In genomic region chr17:79942591-79943353, GRCh38 we compare ENCODE assay signal across 11 cellular contexts.
A peak's percentile ranks its signal among the peaks of the same experiment; 100 is the strongest.
DNase-seq lines count a peak whose midpoint lies in the region; ATAC-seq, FAIRE-seq and TF ChIP-seq lines count a peak whose summit lies in the region.
"Had no signal": no experiment of that assay in that cellular context is flagged by ENCODE, and none has a peak within 500 bp of the region (broad histone marks: within the 10 kb centered on the region; RNA-seq: fewer than 3 reads in every experiment).

No MANE protein-coding gene starts in this region.

- no peak overlapping the region for H2AFZ ChIP-seq in astrocyte (ENCODE audit: low read depth, low read length)

- FAIRE-seq in astrocyte (lab: Jason Lieb, UNC) = no peak

- H3K27me3 Mint-ChIP-seq in astrocyte (ENCODE audit: low read depth, unreplicated experiment) = peaks cover 3% of the 10 kb centered on the region

- H3K9me3 Mint-ChIP-seq in astrocyte (ENCODE audit: unreplicated experiment) = peaks cover 3% of the 10 kb centered on the region

- ATAC-seq in lower lobe of right lung (peak; percentile 23 to 26), HG03095 (IDR thresholded peaks at IDR 0.05; ENCODE audit: unreplicated experiment) (no peak), GM21360 (IDR thresholded peaks at IDR 0.05; ENCODE audit: unreplicated experiment) (no peak)

- H3K4me3 ChIP-seq in astrocyte (ENCODE audit: insufficient read depth, low read depth, low read length) (no peak overlapping the region), lower lobe of right lung (no peak overlapping the region)

- no peak overlapping the region for H3K4me3 Mint-ChIP-seq in astrocyte (ENCODE audit: unreplicated experiment)

- no peak overlapping the region for H3K27ac Mint-ChIP-seq in astrocyte (ENCODE audit: unreplicated experiment)

- no peaks in the 10 kb centered on the region for H3K9me3 ChIP-seq in astrocyte (ENCODE audit: insufficient read depth, low read depth, low read length)
- H3K9me3 ChIP-seq in lower lobe of right lung = no peaks in the 10 kb centered on the region

- H3K27ac ChIP-seq in astrocyte (ENCODE audit: low read depth, low read length) (no peak overlapping the region), lower lobe of right lung (no peak overlapping the region)

- peaks cover 6% of the 10 kb centered on the region for H3K4me1 Mint-ChIP-seq in astrocyte (ENCODE audit: low read depth, unreplicated experiment)

- H3K36me3 ChIP-seq in astrocyte (ENCODE audit: insufficient read depth, low read length) (peaks cover 3% of the 10 kb centered on the region), lower lobe of right lung (peaks cover 24% of the 10 kb centered on the region)

- H3K9ac ChIP-seq in astrocyte (ENCODE audit: low read length) = no peak overlapping the region

- intact Hi-C loops in lower lobe of right lung (cut with DNase I) = no loop called here

- no peak for TF ChIP-seq CTCF in astrocyte (IDR thresholded peaks at IDR 0.05; ENCODE audit: insufficient read depth, low read depth, low read length)
- TF ChIP-seq CTCF in lower lobe of right lung (IDR thresholded peaks at IDR 0.05) = no peak

- H4K20me1 ChIP-seq in astrocyte (ENCODE audit: insufficient read depth, low read length) = peaks cover 10% of the 10 kb centered on the region

- H3K79me2 ChIP-seq in astrocyte (ENCODE audit: insufficient read depth, low read length) = no peaks in the 10 kb centered on the region

- H3K4me1 ChIP-seq in astrocyte (ENCODE audit: insufficient read depth, low read length) = peaks cover 13% of the 10 kb centered on the region
- peaks cover 15% of the 10 kb centered on the region for H3K4me1 ChIP-seq in lower lobe of right lung

- H3K27me3 ChIP-seq in astrocyte (ENCODE audit: insufficient read depth, low read length) = no peaks in the 10 kb centered on the region
- no peaks in the 10 kb centered on the region for H3K27me3 ChIP-seq in lower lobe of right lung (ENCODE audit: low read depth)

- H3K4me2 ChIP-seq in astrocyte (ENCODE audit: low read length) = no peak overlapping the region

- H3K36me3 Mint-ChIP-seq in astrocyte (ENCODE audit: low read depth, unreplicated experiment) = peaks cover 21% of the 10 kb centered on the region

- DNase-seq in 8988T (peak; percentile 9), HK-2 (ENCODE audit: unreplicated experiment) (peak; percentile 48), astrocyte (ENCODE audit: low read depth) (peak; percentile 25), lower lobe of right lung (peak; percentile 50), SKM-1 (lab: John Stamatoyannopoulos, UW; ENCODE audit: unreplicated experiment) (no peak), NCI-H2171 (lab: John Stamatoyannopoulos, UW) (no peak)
- DNase-seq: amygdala; SIG-M5; stimulated activated CD4-positive, alpha-beta T cell treated with anti-CD3 and anti-CD28 coated beads, Interleukin-2, amount 100 ng/mL, for 48 hours had no signal

Comparison
In these comparisons a context has a peak if more than half of its experiments do, and no peak if none do; other contexts are left out.
1. DNase-seq: peak in 8988T (single experiment), HK-2 (single experiment), astrocyte (single experiment) and lower lobe of right lung (single experiment); none in SKM-1 (single experiment) and NCI-H2171 (single experiment).
2. ATAC-seq: peak in lower lobe of right lung (2 of 2); none in HG03095 (single experiment) and GM21360 (single experiment).